ENCODE assay signal across 11 cellular contexts in genomic region chr10:32961343-32961891, GRCh38. TPM values are rescaled to one million over a fixed set of nuclear protein-coding genes. Genes with fewer than 3 reads are reported as not detected.
DNase-seq lines count a peak whose midpoint lies in the region; ATAC-seq and TF ChIP-seq lines count a peak whose summit lies in the region.
"Had no signal": no experiment of that assay in that cellular context is flagged by ENCODE, and none has a peak within 500 bp of the region (broad histone marks: within the 10 kb centered on the region; RNA-seq: fewer than 3 reads in every experiment).

No MANE protein-coding gene starts in this region.

- no peak overlapping the region for H3K9ac ChIP-seq in colonic mucosa (ENCODE audit: low read depth in 2 of 2, low read length in 2 of 2)

- H3K4me3 ChIP-seq in left ventricle myocardium inferior: peak overlapping the region; percentile 32
- H3K4me3 ChIP-seq in colonic mucosa: no peak overlapping the region
- no peak overlapping the region for H3K4me3 ChIP-seq in vagina
- H3K4me3 ChIP-seq: HAP-1 had no signal

- H3K27ac Mint-ChIP-seq in mesothelial cell of epicardium: peak overlapping the region; percentile 59
- H3K27ac Mint-ChIP-seq: activated naive CD4-positive, alpha-beta T cell treated with anti-CD3 and anti-CD28 coated beads for 36 hours had no signal

- H3K4me1 Mint-ChIP-seq in mesothelial cell of epicardium: peaks cover 44% of the 10 kb centered on the region

- no peak for TF ChIP-seq CTCF in left ventricle myocardium inferior (IDR thresholded peaks at IDR 0.05; ENCODE audit: borderline replicate concordance)
- TF ChIP-seq CTCF in colonic mucosa (IDR thresholded peaks at IDR 0.05): no peak
- no peak for TF ChIP-seq CTCF in mesothelial cell of epicardium (IDR thresholded peaks at IDR 0.05; ENCODE audit: unreplicated experiment)
- no peak for TF ChIP-seq CTCF in vagina (IDR thresholded peaks at IDR 0.05)

- no peak for TF ChIP-seq POLR2A in vagina (IDR thresholded peaks at IDR 0.05)

- H3K27ac ChIP-seq in left ventricle myocardium inferior (replicated peaks) (peak overlapping the region; percentile 99), colonic mucosa (peak overlapping the region; percentile 66), vagina (peak overlapping the region; percentile 46)
- H3K27ac ChIP-seq: VCaP had no signal

- peaks cover 3% of the 10 kb centered on the region for H3K9me3 ChIP-seq in left ventricle myocardium inferior (replicated peaks)
- no peaks in the 10 kb centered on the region for H3K9me3 ChIP-seq in colonic mucosa
- no peaks in the 10 kb centered on the region for H3K9me3 ChIP-seq in vagina
- H3K9me3 ChIP-seq: HAP-1 had no signal

- H3K4me1 ChIP-seq in left ventricle myocardium inferior (peaks cover 72% of the 10 kb centered on the region), colonic mucosa (no peaks in the 10 kb centered on the region), vagina (peaks cover 37% of the 10 kb centered on the region)

- intact Hi-C loops in left ventricle myocardium inferior (cut with micrococcal nuclease) (no loop called here), Right ventricle myocardium superior (cut with DNase I) (no loop called here), colonic mucosa (cut with DNase I) (no loop called here), vagina (cut with DNase I) (no loop called here), head of caudate nucleus (cut with DNase I) (no loop called here)

- no peaks in the 10 kb centered on the region for H3K27me3 ChIP-seq in left ventricle myocardium inferior (ENCODE audit: low read depth)
- no peaks in the 10 kb centered on the region for H3K27me3 ChIP-seq in colonic mucosa
- no peaks in the 10 kb centered on the region for H3K27me3 ChIP-seq in vagina

- no peak overlapping the region for H3K4me3 Mint-ChIP-seq in mesothelial cell of epicardium
- H3K4me3 Mint-ChIP-seq: activated naive CD4-positive, alpha-beta T cell treated with anti-CD3 and anti-CD28 coated beads for 36 hours had no signal

- H3K9me3 Mint-ChIP-seq in mesothelial cell of epicardium: peaks cover 7% of the 10 kb centered on the region
- H3K9me3 Mint-ChIP-seq: activated naive CD4-positive, alpha-beta T cell treated with anti-CD3 and anti-CD28 coated beads for 36 hours had no signal

- no peak for DNase-seq in left ventricle myocardium inferior
- no peak for DNase-seq in Right ventricle myocardium superior
- no peak for DNase-seq in colonic mucosa
- no peak for DNase-seq in mesothelial cell of epicardium (ENCODE audit: low spot score in 2 of 2, unreplicated experiment in 2 of 2)
- no peak for DNase-seq in vagina (ENCODE audit: extremely low spot score in 2 of 2)
- DNase-seq in head of caudate nucleus: no peak
- DNase-seq in hypothalamus (lab: John Stamatoyannopoulos, UW): no peak
- no peak for DNase-seq in NCI-H146 (lab: John Stamatoyannopoulos, UW)
- DNase-seq: activated naive CD4-positive, alpha-beta T cell treated with anti-CD3 and anti-CD28 coated beads for 36 hours had no signal

- no peaks in the 10 kb centered on the region for H3K27me3 Mint-ChIP-seq in mesothelial cell of epicardium (ENCODE audit: low read depth)

- H3K36me3 ChIP-seq in left ventricle myocardium inferior (no peaks in the 10 kb centered on the region), colonic mucosa (no peaks in the 10 kb centered on the region), vagina (no peaks in the 10 kb centered on the region)
- H3K36me3 ChIP-seq: HAP-1 had no signal

- no peaks in the 10 kb centered on the region for H3K36me3 Mint-ChIP-seq in mesothelial cell of epicardium

- no peak for ATAC-seq in Right ventricle myocardium superior (ENCODE audit: poor library complexity)

RNA-seq across cellular contexts. Expression of gene ITGB1, which starts 3.4 kb away (rescaled TPM):
- total RNA-seq in left ventricle myocardium inferior: 542 TPM
- total RNA-seq in Right ventricle myocardium superior: 458 TPM
- 100 to 1,000 TPM; 254 to 393 TPM for total RNA-seq in colonic mucosa
- total RNA-seq in mesothelial cell of epicardium: 294 to 307 TPM (median 307 TPM) in 3 replicates
- 193 TPM for total RNA-seq in vagina

Comparison
In these comparisons a context has a peak if more than half of its experiments do, and no peak if none do; other contexts are left out.
1. H3K27ac ChIP-seq: peak in every context shown above with its lines; median percentile 99 in left ventricle myocardium inferior; 66 in colonic mucosa; 46 in vagina.